20 cellular contexts compared by ENCODE assay signal in genomic region chr3:52223449-52224408, GRCh38. TPM values are rescaled to one million over a fixed set of nuclear protein-coding genes. Genes with fewer than 3 reads are reported as not detected.
A peak's percentile ranks its signal among the peaks of the same experiment; 100 is the strongest.
DNase-seq lines count a peak whose midpoint lies in the region; ATAC-seq, FAIRE-seq and TF ChIP-seq lines count a peak whose summit lies in the region.
"Had no signal": no experiment of that assay in that cellular context is flagged by ENCODE, and none has a peak within 500 bp of the region (broad histone marks: within the 10 kb centered on the region; RNA-seq: fewer than 3 reads in every experiment).

No MANE protein-coding gene starts in this region.

- ATAC-seq in stimulated activated memory B cell treated with anti-CD40 and anti-IgM and Interleukin-4, amounts not matched to agents 10 μg/mL and 1 μg/mL and 100 μg/mL, for 72 hours: no peak
- no peak for ATAC-seq in mucosa of descending colon
- ATAC-seq in GM21515 (IDR thresholded peaks at IDR 0.05; ENCODE audit: unreplicated experiment): no peak

- H3K9me3 Mint-ChIP-seq in activated T-cell treated with anti-CD3 and anti-CD28 coated beads, Interleukin-2, amount 50 U/mL, for 24 hours: no peaks in the 10 kb centered on the region
- H3K9me3 Mint-ChIP-seq in astrocyte (ENCODE audit: unreplicated experiment): peaks cover 6% of the 10 kb centered on the region
- no peaks in the 10 kb centered on the region for H3K9me3 Mint-ChIP-seq in stimulated activated memory B cell treated with anti-CD40 and anti-IgM and Interleukin-4, amounts not matched to agents 10 μg/mL and 1 μg/mL and 100 μg/mL, for 72 hours

- intact Hi-C loops in mucosa of descending colon (cut with DNase I, micrococcal nuclease): loop anchor here in 1 of 2 donors (10.0 kb wide), 1 partner anchor 111 kb away; no protein-coding TSS in a partner anchor

- H3K9ac ChIP-seq in OCI-LY3 (ENCODE audit: low read length): peak overlapping the region; percentile 77
- no peak overlapping the region for H3K9ac ChIP-seq in astrocyte (ENCODE audit: low read length)

- H3K27ac ChIP-seq in OCI-LY3 (ENCODE audit: low read length) (peak overlapping the region; percentile 82; the same call in 1 of the 2 replicates), astrocyte (ENCODE audit: low read depth, low read length) (no peak overlapping the region)
- H3K27ac ChIP-seq: left ventricle myocardium inferior had no signal

- H3K36me3 Mint-ChIP-seq in activated T-cell treated with anti-CD3 and anti-CD28 coated beads, Interleukin-2, amount 50 U/mL, for 24 hours (ENCODE audit: low read depth): peaks cover 12% of the 10 kb centered on the region
- peaks cover 7% of the 10 kb centered on the region for H3K36me3 Mint-ChIP-seq in astrocyte (ENCODE audit: low read depth, unreplicated experiment)
- peaks cover 37% of the 10 kb centered on the region for H3K36me3 Mint-ChIP-seq in stimulated activated memory B cell treated with anti-CD40 and anti-IgM and Interleukin-4, amounts not matched to agents 10 μg/mL and 1 μg/mL and 100 μg/mL, for 72 hours

- H3K4me1 ChIP-seq in OCI-LY3 (ENCODE audit: low read length) (peaks cover 29% of the 10 kb centered on the region), astrocyte (ENCODE audit: insufficient read depth, low read length) (peaks cover 7% of the 10 kb centered on the region), mucosa of descending colon (ENCODE audit: low read depth) (peaks cover 4% of the 10 kb centered on the region)

- no peak for DNase-seq in activated T-cell treated with anti-CD3 and anti-CD28 coated beads, Interleukin-2, amount 50 U/mL, for 24 hours
- no peak for DNase-seq in activated T-cell treated with anti-CD3 and anti-CD28 coated beads, Interleukin-2, amount 50 U/mL, for 1 hour
- no peak for DNase-seq in astrocyte (ENCODE audit: low read depth)
- no peak for DNase-seq in mucosa of descending colon
- DNase-seq in MV-4-11 (lab: John Stamatoyannopoulos, UW): no peak
- DNase-seq: ACHN, caudate nucleus, foreskin fibroblast, left ventricle myocardium inferior, MG63, NCI-H2081, NCI-H526 treated with DMSO at 0.1 percent for 48 hours had no signal

- peaks cover 62% of the 10 kb centered on the region for H3K79me2 ChIP-seq in OCI-LY3 (ENCODE audit: low read length)
- H3K79me2 ChIP-seq in astrocyte (ENCODE audit: insufficient read depth, low read length): no peaks in the 10 kb centered on the region

- peaks cover 83% of the 10 kb centered on the region for H3K4me1 Mint-ChIP-seq in activated T-cell treated with anti-CD3 and anti-CD28 coated beads, Interleukin-2, amount 50 U/mL, for 24 hours (ENCODE audit: low read depth)
- H3K4me1 Mint-ChIP-seq in astrocyte (ENCODE audit: low read depth, unreplicated experiment): no peaks in the 10 kb centered on the region
- H3K4me1 Mint-ChIP-seq in stimulated activated memory B cell treated with anti-CD40 and anti-IgM and Interleukin-4, amounts not matched to agents 10 μg/mL and 1 μg/mL and 100 μg/mL, for 72 hours: peaks cover 93% of the 10 kb centered on the region

- TF ChIP-seq CTCF in OCI-LY3 (IDR thresholded peaks at IDR 0.05; ENCODE audit: low read depth, low read length): no peak
- no peak for TF ChIP-seq CTCF in astrocyte (IDR thresholded peaks at IDR 0.05; ENCODE audit: insufficient read depth, low read depth, low read length)
- no peak for TF ChIP-seq CTCF in mucosa of descending colon (IDR thresholded peaks at IDR 0.05)

- H4K20me1 ChIP-seq in OCI-LY3 (ENCODE audit: insufficient read depth, low read length) (peaks cover 38% of the 10 kb centered on the region), astrocyte (ENCODE audit: insufficient read depth, low read length) (peaks cover 9% of the 10 kb centered on the region)

- H2AFZ ChIP-seq in OCI-LY3 (ENCODE audit: low read depth, low read length): no peak overlapping the region
- H2AFZ ChIP-seq in astrocyte (ENCODE audit: low read depth, low read length): no peak overlapping the region

- H3K4me3 ChIP-seq in OCI-LY3 (ENCODE audit: low read length): peak overlapping the region; percentile 83
- no peak overlapping the region for H3K4me3 ChIP-seq in astrocyte (ENCODE audit: insufficient read depth, low read depth, low read length)
- H3K4me3 ChIP-seq in mucosa of descending colon: no peak overlapping the region
- H3K4me3 ChIP-seq: left ventricle myocardium inferior, MG63 had no signal

- no peak overlapping the region for H3K4me3 Mint-ChIP-seq in activated T-cell treated with anti-CD3 and anti-CD28 coated beads, Interleukin-2, amount 50 U/mL, for 24 hours
- no peak overlapping the region for H3K4me3 Mint-ChIP-seq in astrocyte (ENCODE audit: unreplicated experiment)
- H3K4me3 Mint-ChIP-seq in stimulated activated memory B cell treated with anti-CD40 and anti-IgM and Interleukin-4, amounts not matched to agents 10 μg/mL and 1 μg/mL and 100 μg/mL, for 72 hours: peak overlapping the region; percentile 93

- H3K9me3 ChIP-seq in OCI-LY3 (ENCODE audit: insufficient read depth, low read length): no peaks in the 10 kb centered on the region
- H3K9me3 ChIP-seq in astrocyte (ENCODE audit: insufficient read depth, low read depth, low read length): no peaks in the 10 kb centered on the region
- H3K9me3 ChIP-seq in mucosa of descending colon: no peaks in the 10 kb centered on the region
- H3K9me3 ChIP-seq: left ventricle myocardium inferior, MG63, tibial nerve had no signal

- H3K4me2 ChIP-seq in OCI-LY3 (ENCODE audit: low read length) (peak overlapping the region; percentile 95), astrocyte (ENCODE audit: low read length) (no peak overlapping the region)

- peaks cover 38% of the 10 kb centered on the region for H3K36me3 ChIP-seq in OCI-LY3 (replicated peaks; ENCODE audit: low read depth, low read length)
- peaks cover 3% of the 10 kb centered on the region for H3K36me3 ChIP-seq in astrocyte (ENCODE audit: insufficient read depth, low read length)
- no peaks in the 10 kb centered on the region for H3K36me3 ChIP-seq in mucosa of descending colon (ENCODE audit: low read depth)
- H3K36me3 ChIP-seq: MG63 had no signal

- H3K27me3 ChIP-seq in OCI-LY3 (ENCODE audit: low read depth, low read length) (no peaks in the 10 kb centered on the region), astrocyte (ENCODE audit: insufficient read depth, low read length) (no peaks in the 10 kb centered on the region)
- H3K27me3 ChIP-seq: MG63, tibial nerve had no signal

- no peak for FAIRE-seq in astrocyte (lab: Jason Lieb, UNC)
- FAIRE-seq: D721Med, RCC 7860 had no signal

- H3K27ac Mint-ChIP-seq in activated T-cell treated with anti-CD3 and anti-CD28 coated beads, Interleukin-2, amount 50 U/mL, for 24 hours: peak overlapping the region; percentile 66
- peak overlapping the region; percentile 78 for H3K27ac Mint-ChIP-seq in astrocyte (ENCODE audit: unreplicated experiment)
- H3K27ac Mint-ChIP-seq in stimulated activated memory B cell treated with anti-CD40 and anti-IgM and Interleukin-4, amounts not matched to agents 10 μg/mL and 1 μg/mL and 100 μg/mL, for 72 hours: peak overlapping the region; percentile 98

- H3K27me3 Mint-ChIP-seq in activated T-cell treated with anti-CD3 and anti-CD28 coated beads, Interleukin-2, amount 50 U/mL, for 24 hours: no peaks in the 10 kb centered on the region
- peaks cover 9% of the 10 kb centered on the region for H3K27me3 Mint-ChIP-seq in astrocyte (ENCODE audit: low read depth, unreplicated experiment)
- H3K27me3 Mint-ChIP-seq in stimulated activated memory B cell treated with anti-CD40 and anti-IgM and Interleukin-4, amounts not matched to agents 10 μg/mL and 1 μg/mL and 100 μg/mL, for 72 hours: no peaks in the 10 kb centered on the region

RNA-seq across cellular contexts. Expression of gene TLR9, which starts 1.7 kb away (rescaled TPM):
- total RNA-seq in astrocyte (0.25 and 0.36 TPM in 2 replicates), mucosa of descending colon (under 1 TPM in 2 of 3 donors, not detected in 1; 0.77 to 0.89 TPM)
- total RNA-seq: HT1080, renal cortical epithelial cell had no signal

RNA-seq across cellular contexts. Expression of gene TWF2, which starts 15.2 kb away (rescaled TPM):
- total RNA-seq in astrocyte (103 and 105 TPM in 2 replicates), mucosa of descending colon (10 to 100 TPM; 39.1 to 41.1 (median 41.0) TPM)

RNA-seq across cellular contexts. Expression of gene PPM1M, which starts 21.8 kb away (rescaled TPM):
- total RNA-seq in astrocyte (8.9 and 9.1 TPM in 2 replicates), mucosa of descending colon (10 to 100 TPM in 1 of 3 donors, 1 to 10 TPM in 2; 3.9 to 21.4 (median 9.7) TPM)

RNA-seq across cellular contexts. Expression of gene ALAS1, which starts 25.8 kb away (rescaled TPM):
- total RNA-seq in astrocyte (51.4 and 56.3 TPM in 2 replicates), mucosa of descending colon (100 to 1,000 TPM in 1 of 3 donors, 10 to 100 TPM in 2; 67.2 to 103 (median 94.6) TPM)

RNA-seq across cellular contexts. Expression of gene WDR82, which starts 54.7 kb away (rescaled TPM):
- total RNA-seq in astrocyte (57.4 and 59.7 TPM in 2 replicates), mucosa of descending colon (10 to 100 TPM; 55.8 to 83.1 (median 62.9) TPM)
